8 cellular contexts compared by ENCODE assay signal in genomic region chr9:128098017-128098935, GRCh38. TPM values are rescaled to one million over a fixed set of nuclear protein-coding genes. Genes with fewer than 3 reads are reported as not detected.
DNase-seq lines count a peak whose midpoint lies in the region; ATAC-seq and TF ChIP-seq lines count a peak whose summit lies in the region.

No MANE protein-coding gene starts in this region.

- H3K9ac ChIP-seq in stomach smooth muscle (ENCODE audit: low read length in 2 of 2) = peak overlapping the region; percentile 83 to 85

- peak overlapping the region; percentile 23 for H3K27ac Mint-ChIP-seq in activated naive CD4-positive, alpha-beta T cell treated with anti-CD3 and anti-CD28 coated beads, Interleukin-2, amount 50 U/mL, for 24 hours
- peak overlapping the region; percentile 99 for H3K27ac Mint-ChIP-seq in neural crest cell (ENCODE audit: unreplicated experiment)

- peaks cover 27% of the 10 kb centered on the region for H3K4me1 ChIP-seq in RWPE2 (ENCODE audit: insufficient read depth, poor library complexity, severe bottlenecking)
- peaks cover 57% of the 10 kb centered on the region for H3K4me1 ChIP-seq in stomach smooth muscle (ENCODE audit: control insufficient read depth, insufficient read depth, low read length)

- H3K27me3 ChIP-seq in RWPE2 (ENCODE audit: insufficient read depth, poor library complexity, severe bottlenecking) (no peaks in the 10 kb centered on the region), stomach smooth muscle (ENCODE audit: control insufficient read depth in 1 of 2, insufficient read depth in 2 of 2, low read length in 2 of 2) (no peaks in the 10 kb centered on the region)

- H3K9me3 Mint-ChIP-seq in activated naive CD4-positive, alpha-beta T cell treated with anti-CD3 and anti-CD28 coated beads, Interleukin-2, amount 50 U/mL, for 24 hours = no peaks in the 10 kb centered on the region
- no peaks in the 10 kb centered on the region for H3K9me3 Mint-ChIP-seq in neural crest cell

- H3K36me3 Mint-ChIP-seq in activated naive CD4-positive, alpha-beta T cell treated with anti-CD3 and anti-CD28 coated beads, Interleukin-2, amount 50 U/mL, for 24 hours = peaks cover 3% of the 10 kb centered on the region
- no peaks in the 10 kb centered on the region for H3K36me3 Mint-ChIP-seq in neural crest cell (ENCODE audit: low read depth)

- TF ChIP-seq EP300 in Ishikawa (IDR thresholded peaks at IDR 0.05; ENCODE audit: borderline replicate concordance) = peak; percentile 82

- peak; percentile 98 for DNase-seq in AG10803 (ENCODE audit: low read depth)
- peak; percentile 97 for DNase-seq in RWPE2 (ENCODE audit: low spot score)
- peak; percentile 93 for DNase-seq in foreskin melanocyte
- peak; percentile 71 for DNase-seq in neural crest cell (ENCODE audit: low read depth, low spot score)

- H3K9me3 ChIP-seq in RWPE2 (ENCODE audit: severe bottlenecking) (no peaks in the 10 kb centered on the region), stomach smooth muscle (ENCODE audit: control insufficient read depth in 2 of 2, low read length in 2 of 2) (no peaks in the 10 kb centered on the region)

- ATAC-seq in RWPE2 (ENCODE audit: low read depth) (peak; percentile 73), GM18909 (IDR thresholded peaks at IDR 0.05; ENCODE audit: poor library complexity, unreplicated experiment) (no peak)

- peaks cover 72% of the 10 kb centered on the region for H3K4me1 Mint-ChIP-seq in activated naive CD4-positive, alpha-beta T cell treated with anti-CD3 and anti-CD28 coated beads, Interleukin-2, amount 50 U/mL, for 24 hours
- H3K4me1 Mint-ChIP-seq in neural crest cell = peaks cover 45% of the 10 kb centered on the region

- H3K36me3 ChIP-seq in RWPE2 (ENCODE audit: low read depth) = peaks cover 17% of the 10 kb centered on the region
- H3K36me3 ChIP-seq in stomach smooth muscle (ENCODE audit: control insufficient read depth in 2 of 2, insufficient read depth in 2 of 2, low read length in 2 of 2) = peaks cover 19 to 24% of the 10 kb centered on the region in 2 donors

- TF ChIP-seq CTCF in AG10803 (conservative IDR thresholded peaks at IDR 0.05; ENCODE audit: low read length) = no peak
- TF ChIP-seq CTCF in RWPE2 (IDR thresholded peaks at IDR 0.05; ENCODE audit: poor library complexity, severe bottlenecking) = no peak
- TF ChIP-seq CTCF in neural crest cell (conservative IDR thresholded peaks at IDR 0.05) = no peak

- no peaks in the 10 kb centered on the region for H3K27me3 Mint-ChIP-seq in activated naive CD4-positive, alpha-beta T cell treated with anti-CD3 and anti-CD28 coated beads, Interleukin-2, amount 50 U/mL, for 24 hours
- H3K27me3 Mint-ChIP-seq in neural crest cell (ENCODE audit: low read depth) = no peaks in the 10 kb centered on the region

- H3K27ac ChIP-seq in RWPE2 (ENCODE audit: poor library complexity, severe bottlenecking) (peak overlapping the region; percentile 74), stomach smooth muscle (ENCODE audit: low read length) (peak overlapping the region; percentile 95)

- no peak overlapping the region for H3K4me3 Mint-ChIP-seq in activated naive CD4-positive, alpha-beta T cell treated with anti-CD3 and anti-CD28 coated beads, Interleukin-2, amount 50 U/mL, for 24 hours
- peak overlapping the region; percentile 86 for H3K4me3 Mint-ChIP-seq in neural crest cell

- no peak for TF ChIP-seq RAD21 in Ishikawa (IDR thresholded peaks at IDR 0.05; ENCODE audit: low read depth)

- H3K4me3 ChIP-seq in AG10803 (ENCODE audit: low read length) = peak overlapping the region; percentile 79
- H3K4me3 ChIP-seq in RWPE2 (ENCODE audit: severe bottlenecking) = peak overlapping the region; percentile 37
- H3K4me3 ChIP-seq in stomach smooth muscle (ENCODE audit: low read length in 2 of 2) = peak overlapping the region; percentile 80 to 82

TF ChIP-seq in Ishikawa, 13 proteins besides CTCF, POLR2A, EP300 and RAD21:
- TF ChIP-seq CREB1 (IDR thresholded peaks at IDR 0.05; ENCODE audit: low read depth) (peak; percentile 67), TEAD4 (IDR thresholded peaks at IDR 0.05) (peak; percentile 98), EGR1 (IDR thresholded peaks at IDR 0.05) (peak; percentile 48; the same call in 1 of the 2 replicates), YY1 (IDR thresholded peaks at IDR 0.05; ENCODE audit: low read depth) (peak; percentile 71), REST (IDR thresholded peaks at IDR 0.05; ENCODE audit: low read depth) (no peak), USF1 (IDR thresholded peaks at IDR 0.05) (peak; percentile 82), FOXM1 (IDR thresholded peaks at IDR 0.05; ENCODE audit: borderline replicate concordance, low read depth) (peak; percentile 47; the same call in 1 of the 2 replicates), CEBPB (IDR thresholded peaks at IDR 0.05) (peak; percentile 84), TCF12 (IDR thresholded peaks at IDR 0.05; ENCODE audit: low read depth) (peak; percentile 87), TAF1 (IDR thresholded peaks at IDR 0.05; ENCODE audit: low read depth) (peak; percentile 74), MAX (IDR thresholded peaks at IDR 0.05) (peak; percentile 98), NFIC (IDR thresholded peaks at IDR 0.05) (peak; percentile 40; the same call in 1 of the 2 replicates), ZBTB7A (IDR thresholded peaks at IDR 0.05; ENCODE audit: low read depth) (no peak)

RNA-seq across cellular contexts. Expression of gene PTGES2, which starts 29.3 kb away (rescaled TPM):
- total RNA-seq in neural crest cell = 63.2 and 72.2 TPM in 2 replicates

RNA-seq across cellular contexts. Expression of gene SLC25A25, which starts 30.2 kb away (rescaled TPM):
- total RNA-seq in neural crest cell = 13.9 and 16.8 TPM in 2 replicates

RNA-seq across cellular contexts. Expression of gene NAIF1, which starts 31.2 kb away (rescaled TPM):
- total RNA-seq in neural crest cell = 9.8 and 11.8 TPM in 2 replicates

RNA-seq across cellular contexts. Expression of gene LCN2, which starts 51.0 kb away (rescaled TPM):
- total RNA-seq in neural crest cell = not detected in 2 replicates
